ENCODE assay signal across 16 cellular contexts in genomic region chr9:96436456-96437126, GRCh38. TPM values are rescaled to one million over a fixed set of nuclear protein-coding genes. Genes with fewer than 3 reads are reported as not detected.
DNase-seq lines count a peak whose midpoint lies in the region; ATAC-seq and TF ChIP-seq lines count a peak whose summit lies in the region.
"Had no signal": no experiment of that assay in that cellular context is flagged by ENCODE, and none has a peak within 500 bp of the region (broad histone marks: within the 10 kb centered on the region; RNA-seq: fewer than 3 reads in every experiment).

No MANE protein-coding gene starts in this region.

- H4K8ac ChIP-seq in H9 (replicated peaks; ENCODE audit: insufficient read length, low read depth, low read length): no peak overlapping the region

- no peaks in the 10 kb centered on the region for H3K9me3 Mint-ChIP-seq in H9
- H3K9me3 Mint-ChIP-seq in naive thymus-derived CD4-positive, alpha-beta T cell: peaks cover 0 to under 1% (median 0%) of the 10 kb centered on the region in 11 donors

- no peak overlapping the region; the same call in 1 of the 2 replicates for H3K14ac ChIP-seq in H9 (ENCODE audit: insufficient read depth, low read length)

- H3K18ac ChIP-seq in H9 (ENCODE audit: insufficient read length, low read depth, low read length): no peak overlapping the region

- DNase-seq in H9: no peak
- peak; percentile 1 for DNase-seq in dedifferentiated amniotic fluid mesenchymal stem cell (ENCODE audit: extremely low spot score)
- no peak for DNase-seq in naive thymus-derived CD4-positive, alpha-beta T cell
- DNase-seq in osteoblast (ENCODE audit: insufficient read length, low spot score, missing footprints): no peak
- no peak for DNase-seq in NCI-H1105 treated with DMSO at 0.1 percent for 48 hours (lab: John Stamatoyannopoulos, UW)
- DNase-seq in NCI-H510A (lab: John Stamatoyannopoulos, UW): no peak
- DNase-seq: 8988T; CD4-positive, alpha-beta memory T cell; DMS153; DMS79 treated with DMSO at 0.1 percent for 48 hours; GF-D8; HCEC 1CT had no signal

- no peak overlapping the region for H3K56ac ChIP-seq in H9 (ENCODE audit: insufficient read length, low read depth, low read length)

- no peak overlapping the region for H2BK20ac ChIP-seq in H9 (ENCODE audit: low read depth, low read length, poor library complexity, severe bottlenecking)

- CTCF ChIA-PET in naive thymus-derived CD4-positive, alpha-beta T cell (lab: Charles Lee): no interaction called here

- no peaks in the 10 kb centered on the region for H3K23me2 ChIP-seq in H9 (ENCODE audit: insufficient read length, low read depth, low read length, poor library complexity, severe bottlenecking)

- H3K9me3 ChIP-seq in H9 (ENCODE audit: control insufficient read depth, low read depth, low read length) (no peaks in the 10 kb centered on the region), osteoblast (ENCODE audit: low read depth, low read length) (no peaks in the 10 kb centered on the region)
- H3K9me3 ChIP-seq in naive thymus-derived CD4-positive, alpha-beta T cell (ENCODE audit: control insufficient read depth in 2 of 3, low read length in 3 of 3): no peaks in the 10 kb centered on the region
- H3K9me3 ChIP-seq: BLaER1 had no signal

- H3K4ac ChIP-seq in H9 (ENCODE audit: low read depth, low read length): no peak overlapping the region

- H3K4me2 ChIP-seq in H9 (ENCODE audit: insufficient read depth, insufficient read length, low read length) (no peak overlapping the region), osteoblast (ENCODE audit: insufficient read depth, low read length) (no peak overlapping the region)
- H3K4me2 ChIP-seq: BLaER1 had no signal

- no peak overlapping the region for H4K91ac ChIP-seq in H9 (ENCODE audit: insufficient read length, low read depth, low read length)

- no peak overlapping the region for H4K5ac ChIP-seq in H9 (ENCODE audit: insufficient read length, low read depth, low read length)

- peak; percentile 34 for ATAC-seq in naive thymus-derived CD4-positive, alpha-beta T cell
- ATAC-seq in HG03469 (IDR thresholded peaks at IDR 0.05; ENCODE audit: unreplicated experiment): no peak
- ATAC-seq: GM12878 had no signal

- H3K27me3 Mint-ChIP-seq in H9 (ENCODE audit: low read depth): no peaks in the 10 kb centered on the region; the same call in 1 of the 2 replicates
- peaks cover 0 to 9% (median 0%) of the 10 kb centered on the region in 5 donors for H3K27me3 Mint-ChIP-seq in naive thymus-derived CD4-positive, alpha-beta T cell
- H3K27me3 Mint-ChIP-seq: CD4-positive, alpha-beta memory T cell had no signal

- TF ChIP-seq CTCF in H9 (conservative IDR thresholded peaks at IDR 0.05) (no peak), osteoblast (IDR thresholded peaks at IDR 0.05; ENCODE audit: extremely low read depth, low read depth, low read length) (no peak)

- no peaks in the 10 kb centered on the region for H3K27me3 ChIP-seq in H9 (ENCODE audit: insufficient read depth, low read length)
- H3K27me3 ChIP-seq in naive thymus-derived CD4-positive, alpha-beta T cell (ENCODE audit: control insufficient read depth in 2 of 2, insufficient read depth in 2 of 2, low read length in 2 of 2): no peaks in the 10 kb centered on the region
- no peaks in the 10 kb centered on the region for H3K27me3 ChIP-seq in osteoblast (ENCODE audit: insufficient read depth, low read length)
- H3K27me3 ChIP-seq: BLaER1 had no signal

- peak overlapping the region in 2 of 3 experiments; percentile 47 to 64; a peak in 3 of 7 replicates for H3K27ac Mint-ChIP-seq in H9
- no peak overlapping the region for H3K27ac Mint-ChIP-seq in naive thymus-derived CD4-positive, alpha-beta T cell
- H3K27ac Mint-ChIP-seq: CD4-positive, alpha-beta memory T cell had no signal

- H3K4me3 ChIP-seq in naive thymus-derived CD4-positive, alpha-beta T cell (ENCODE audit: low read length): no peak overlapping the region
- H3K4me3 ChIP-seq in osteoblast (ENCODE audit: insufficient read depth, low read length): no peak overlapping the region
- H3K4me3 ChIP-seq: BLaER1, GM12878 had no signal

- no peak overlapping the region for H2BK12ac ChIP-seq in H9 (ENCODE audit: insufficient read length, low read depth, low read length)

- H3K36me3 Mint-ChIP-seq in H9 (ENCODE audit: insufficient read depth in 1 of 3, low read depth in 3 of 3): no peaks in the 10 kb centered on the region
- peaks cover 0 to 4% (median 0%) of the 10 kb centered on the region in 5 donors for H3K36me3 Mint-ChIP-seq in naive thymus-derived CD4-positive, alpha-beta T cell
- H3K36me3 Mint-ChIP-seq: CD14-positive monocyte; CD4-positive, alpha-beta memory T cell had no signal

- no peak overlapping the region for H3K9ac ChIP-seq in H9 (ENCODE audit: extremely low read depth, insufficient read length, low read length)
- H3K9ac ChIP-seq: BLaER1 had no signal

- POLR2A ChIA-PET in naive thymus-derived CD4-positive, alpha-beta T cell (lab: Charles Lee): interaction anchor here (1.0 kb wide), 1 partner anchor 23 kb away, joined by 3 read pairs; no protein-coding TSS in a partner anchor

- no peak overlapping the region for H3T11ph ChIP-seq in H9 (ENCODE audit: low read length)

- H3K79me1 ChIP-seq in H9 (ENCODE audit: insufficient read depth, low read depth, low read length, poor library complexity, severe bottlenecking): no peaks in the 10 kb centered on the region

- no peak overlapping the region for H2AK5ac ChIP-seq in H9 (ENCODE audit: insufficient read length, low read length)

- no peak overlapping the region for H2BK5ac ChIP-seq in H9 (ENCODE audit: insufficient read length, low read length)

- no peak overlapping the region for H2BK15ac ChIP-seq in H9 (ENCODE audit: low read depth, low read length)

- no peaks in the 10 kb centered on the region for H3K79me2 ChIP-seq in H9 (ENCODE audit: insufficient read depth, low read length)
- H3K79me2 ChIP-seq in osteoblast (ENCODE audit: insufficient read depth, low read length): no peaks in the 10 kb centered on the region

- intact Hi-C loops in naive thymus-derived CD4-positive, alpha-beta T cell (cut with micrococcal nuclease): no loop called here

- H3K27ac ChIP-seq in H9 (ENCODE audit: insufficient read length, low read depth, low read length) (no peak overlapping the region), osteoblast (ENCODE audit: low read depth, low read length) (no peak overlapping the region)
- H3K27ac ChIP-seq in naive thymus-derived CD4-positive, alpha-beta T cell (ENCODE audit: low read depth, low read length): no peak overlapping the region
- H3K27ac ChIP-seq: BLaER1 had no signal

- WGBS in H9 (ENCODE audit: extremely low coverage, insufficient read length, low lambda C conversion rate): no CpG with 5 or more reads among the region's 15 CpGs

- no peaks in the 10 kb centered on the region for H3K4me1 ChIP-seq in H9 (ENCODE audit: insufficient read depth, low read length)
- H3K4me1 ChIP-seq in naive thymus-derived CD4-positive, alpha-beta T cell (ENCODE audit: control insufficient read depth in 2 of 2, insufficient read depth in 2 of 2, low read length in 2 of 2): no peaks in the 10 kb centered on the region
- no peaks in the 10 kb centered on the region for H3K4me1 ChIP-seq in osteoblast (ENCODE audit: insufficient read depth, low read length)
- H3K4me1 ChIP-seq: BLaER1 had no signal

- no peak overlapping the region for H2BK120ac ChIP-seq in H9 (ENCODE audit: low read depth, low read length, poor library complexity, severe bottlenecking)

- no peak overlapping the region for H3K23ac ChIP-seq in H9 (ENCODE audit: insufficient read length, low read depth, low read length)

- H3K4me3 Mint-ChIP-seq in H9: no peak overlapping the region
- no peak overlapping the region for H3K4me3 Mint-ChIP-seq in naive thymus-derived CD4-positive, alpha-beta T cell
- H3K4me3 Mint-ChIP-seq: CD14-positive monocyte; CD4-positive, alpha-beta memory T cell had no signal

- H2AFZ ChIP-seq in H9 (ENCODE audit: low read length) (no peak overlapping the region), osteoblast (ENCODE audit: low read length) (no peak overlapping the region)

- H4K20me1 ChIP-seq in H9 (ENCODE audit: control insufficient read depth, insufficient read depth, insufficient read length) (no peaks in the 10 kb centered on the region), osteoblast (ENCODE audit: insufficient read depth, low read length) (no peaks in the 10 kb centered on the region)
- H4K20me1 ChIP-seq: BLaER1 had no signal

- no peaks in the 10 kb centered on the region for H3K4me1 Mint-ChIP-seq in H9
- H3K4me1 Mint-ChIP-seq in naive thymus-derived CD4-positive, alpha-beta T cell: peaks cover 0 to 5% (median 0%) of the 10 kb centered on the region in 7 donors
- H3K4me1 Mint-ChIP-seq: CD14-positive monocyte; CD4-positive, alpha-beta memory T cell had no signal

- H3K36me3 ChIP-seq in naive thymus-derived CD4-positive, alpha-beta T cell (ENCODE audit: control insufficient read depth in 2 of 3, insufficient read depth in 3 of 3, low read length in 3 of 3): no peaks in the 10 kb centered on the region
- no peaks in the 10 kb centered on the region for H3K36me3 ChIP-seq in osteoblast (ENCODE audit: insufficient read depth, low read length)
- H3K36me3 ChIP-seq: BLaER1 had no signal

RNA-seq across cellular contexts. Expression of gene HABP4, which starts 13.4 kb away (rescaled TPM):
- total RNA-seq in H9 (2021) (6.8 and 7.5 TPM in 2 replicates), osteoblast (12.7 and 14.1 TPM in 2 replicates)
- total RNA-seq in naive thymus-derived CD4-positive, alpha-beta T cell: 10 to 100 TPM in 4 of 5 experiments, 1 to 10 TPM in 1; 6.6 to 40.3 (median 23.9) TPM
- 10 to 100 TPM; 15.9 to 36.6 TPM for polyA plus RNA-seq in naive thymus-derived CD4-positive, alpha-beta T cell

RNA-seq across cellular contexts. Expression of gene ZNF367, which starts 18.4 kb away (rescaled TPM):
- total RNA-seq in H9 (2021): 9.3 and 10.1 TPM in 2 replicates
- 10 to 100 TPM in 1 of 5 experiments, 1 to 10 TPM in 4; 3.8 to 22.9 (median 5.5) TPM for total RNA-seq in naive thymus-derived CD4-positive, alpha-beta T cell
- 1 to 10 TPM in 1 of 2 donors, under 1 TPM in 1; 0.71 to 1.7 TPM for polyA plus RNA-seq in naive thymus-derived CD4-positive, alpha-beta T cell
- 1.4 and 2.1 TPM in 2 replicates for total RNA-seq in osteoblast

RNA-seq across cellular contexts. Expression of gene SLC35D2, which starts 53.1 kb away (rescaled TPM):
- 17.9 and 19.0 TPM in 2 replicates for total RNA-seq in H9 (2021)
- 10 to 100 TPM in 4 of 5 experiments, 1 to 10 TPM in 1; 9.7 to 20.2 (median 19.1) TPM for total RNA-seq in naive thymus-derived CD4-positive, alpha-beta T cell
- polyA plus RNA-seq in naive thymus-derived CD4-positive, alpha-beta T cell: 1 to 10 TPM; 6.1 to 7.0 TPM
- 18.5 and 18.6 TPM in 2 replicates for total RNA-seq in osteoblast

Comparison
In these comparisons a context has a peak if more than half of its experiments do, and no peak if none do; other contexts are left out.
1. H3K27ac Mint-ChIP-seq: peak in H9 (2 of 3); none in naive thymus-derived CD4-positive, alpha-beta T cell (0 of 9).